ENCODE assay signal across 8 cellular contexts in genomic region chr1:156421062-156421938, GRCh38. TPM values are rescaled to one million over a fixed set of nuclear protein-coding genes. Genes with fewer than 3 reads are reported as not detected.
DNase-seq lines count a peak whose midpoint lies in the region; ATAC-seq and TF ChIP-seq lines count a peak whose summit lies in the region.

No MANE protein-coding gene starts in this region.

- DNase-seq in COLO829 (ENCODE audit: low spot score) (peak; percentile 88), LoVo (ENCODE audit: low spot score) (peak; percentile 49), SK-MEL-5 (ENCODE audit: low read depth, low spot score) (peak; percentile 78), heart right ventricle (peak; percentile 64 to 69), progenitor cell of endocrine pancreas (ENCODE audit: low spot score, unreplicated experiment) (peak; percentile 35), upper lobe of right lung (peak; percentile 83)
- DNase-seq in activated naive CD8-positive, alpha-beta T cell treated with anti-CD3 and anti-CD28 coated beads, Interleukin-2, amount 50 U/mL, for 24 hours: peak; percentile 75

- H3K36me3 Mint-ChIP-seq in activated naive CD8-positive, alpha-beta T cell treated with anti-CD3 and anti-CD28 coated beads, Interleukin-2, amount 50 U/mL, for 24 hours (ENCODE audit: low read depth): no peaks in the 10 kb centered on the region
- no peaks in the 10 kb centered on the region for H3K36me3 Mint-ChIP-seq in progenitor cell of endocrine pancreas (ENCODE audit: insufficient read depth)

- H3K4me1 Mint-ChIP-seq in activated naive CD8-positive, alpha-beta T cell treated with anti-CD3 and anti-CD28 coated beads, Interleukin-2, amount 50 U/mL, for 24 hours: peaks cover 32% of the 10 kb centered on the region
- peaks cover 2% of the 10 kb centered on the region for H3K4me1 Mint-ChIP-seq in progenitor cell of endocrine pancreas (ENCODE audit: low read depth)

- H3K4me1 ChIP-seq in heart right ventricle (peaks cover 9 to 29% (median 21%) of the 10 kb centered on the region in 9 donors), upper lobe of right lung (peaks cover 24% of the 10 kb centered on the region)

- in situ Hi-C loops in SK-MEL-5 (cut with HindIII; ENCODE audit: low pct_unique_long_range_greater_than_20kb, low sequenced_read_pairs): no loop called here

- no peaks in the 10 kb centered on the region for H3K36me3 ChIP-seq in heart right ventricle
- no peaks in the 10 kb centered on the region for H3K36me3 ChIP-seq in upper lobe of right lung

- no peak for TF ChIP-seq CTCF in heart right ventricle (IDR thresholded peaks at IDR 0.05)
- TF ChIP-seq CTCF in progenitor cell of endocrine pancreas (IDR thresholded peaks at IDR 0.05; ENCODE audit: unreplicated experiment): no peak
- TF ChIP-seq CTCF in upper lobe of right lung (IDR thresholded peaks at IDR 0.05): no peak

- peak overlapping the region; percentile 9 to 54 (median 42) for H3K4me3 ChIP-seq in heart right ventricle
- H3K4me3 ChIP-seq in upper lobe of right lung: peak overlapping the region; percentile 34

- H3K9me3 ChIP-seq in heart right ventricle: no peaks in the 10 kb centered on the region
- no peaks in the 10 kb centered on the region for H3K9me3 ChIP-seq in upper lobe of right lung

- WGBS in heart right ventricle, 2 donors: 1% methylated on average over 50 to 69 of the region's 69 CpGs

- no peak overlapping the region for H3K27ac ChIP-seq in heart right ventricle
- no peak overlapping the region for H3K27ac ChIP-seq in upper lobe of right lung

- H3K27me3 ChIP-seq in heart right ventricle (peaks cover 26 to 100% (median 93%) of the 10 kb centered on the region in 7 donors), upper lobe of right lung (peaks cover 82% of the 10 kb centered on the region)

- no peaks in the 10 kb centered on the region for H3K9me3 Mint-ChIP-seq in activated naive CD8-positive, alpha-beta T cell treated with anti-CD3 and anti-CD28 coated beads, Interleukin-2, amount 50 U/mL, for 24 hours
- no peaks in the 10 kb centered on the region for H3K9me3 Mint-ChIP-seq in progenitor cell of endocrine pancreas (ENCODE audit: low read depth)

- H3K4me3 Mint-ChIP-seq in activated naive CD8-positive, alpha-beta T cell treated with anti-CD3 and anti-CD28 coated beads, Interleukin-2, amount 50 U/mL, for 24 hours: peak overlapping the region; percentile 80
- peak overlapping the region; percentile 32 for H3K4me3 Mint-ChIP-seq in progenitor cell of endocrine pancreas (ENCODE audit: low read depth)

- H3K27me3 Mint-ChIP-seq in activated naive CD8-positive, alpha-beta T cell treated with anti-CD3 and anti-CD28 coated beads, Interleukin-2, amount 50 U/mL, for 24 hours: peaks cover 86% of the 10 kb centered on the region
- H3K27me3 Mint-ChIP-seq in progenitor cell of endocrine pancreas: peaks cover 96% of the 10 kb centered on the region

- H3K27ac Mint-ChIP-seq in activated naive CD8-positive, alpha-beta T cell treated with anti-CD3 and anti-CD28 coated beads, Interleukin-2, amount 50 U/mL, for 24 hours: no peak overlapping the region
- no peak overlapping the region for H3K27ac Mint-ChIP-seq in progenitor cell of endocrine pancreas

- intact Hi-C loops in heart right ventricle (cut with DNase I): no loop called here
- intact Hi-C loops in upper lobe of right lung (cut with DNase I): no loop called here

- ATAC-seq in GM21447 (IDR thresholded peaks at IDR 0.05; ENCODE audit: unreplicated experiment) (peak; percentile 77), heart right ventricle (peak; percentile 90 to 96 (median 92)), upper lobe of right lung (peak; percentile 88)
- ATAC-seq in activated naive CD8-positive, alpha-beta T cell treated with anti-CD3 and anti-CD28 coated beads, Interleukin-2, amount 50 U/mL, for 24 hours: peak; percentile 75

RNA-seq across cellular contexts. Expression of gene RHBG, which starts 52.3 kb away (rescaled TPM):
- total RNA-seq in SK-MEL-5 (2014; rRNA removed; shearing (Covaris generic)): not detected in 2 replicates
- polyA plus RNA-seq in SK-MEL-5 (2015; cell fraction: cytosol; rRNA removed): not detected in 2 replicates
- not detected in 2 replicates for polyA plus RNA-seq in SK-MEL-5 (2015; cell fraction: nucleus; rRNA removed)
- total RNA-seq in heart right ventricle (not detected), progenitor cell of endocrine pancreas (0.36 and 0.71 TPM in 2 replicates), upper lobe of right lung (not detected)
- not detected for polyA plus RNA-seq in heart right ventricle

Comparison
In these comparisons a context has a peak if more than half of its experiments do, and no peak if none do; other contexts are left out.
1. DNase-seq: peak in every context shown above with its lines; median percentile 88 in COLO829; 83 in upper lobe of right lung; 78 in SK-MEL-5; 75 in activated naive CD8-positive, alpha-beta T cell treated with anti-CD3 and anti-CD28 coated beads, Interleukin-2, amount 50 U/mL, for 24 hours; 66 in heart right ventricle; 49 in LoVo; 35 in progenitor cell of endocrine pancreas.